Comparison of ENCODE assay signal across 27 cellular contexts in genomic region chr4:4627111-4627510, GRCh38.
"Had no signal": no experiment of that assay in that cellular context is flagged by ENCODE, and none has a peak within 500 bp of the region (broad histone marks: within the 10 kb centered on the region; RNA-seq: fewer than 3 reads in every experiment).

No MANE protein-coding gene starts in this region.

- H3K9me3 ChIP-seq: esophagus muscularis mucosa, suprapubic skin, tibial artery had no signal

- DNase-seq: activated CD4-positive, alpha-beta T cell treated with anti-CD3 and anti-CD28 coated beads for 4 hours; activated CD4-positive, alpha-beta T cell treated with anti-CD3 and anti-CD28 coated beads, Interleukin-2, amount 50 U/mL, for 48 hours; activated CD4-positive, CD25-positive, alpha-beta regulatory T cell; activated CD8-positive, alpha-beta memory T cell treated with anti-CD3 and anti-CD28 coated beads for 24 hours; activated CD8-positive, alpha-beta memory T cell treated with anti-CD3 and anti-CD28 coated beads, Interleukin-2, amount 50 U/mL, for 4 hours; activated gamma-delta T cell; activated naive CD4-positive, alpha-beta T cell treated with anti-CD3 and anti-CD28 coated beads, Interleukin-2, amount 10 ng/mL, durations not matched to agents 7 days and 5 days; activated T-cell treated with anti-CD3 and anti-CD28 coated beads, Interleukin-2, amount 50 U/mL, for 1 hour; amniotic stem cell; brain microvascular endothelial cell; caudate nucleus; foreskin keratinocyte; heart right ventricle; left cardiac atrium; mammary epithelial cell; naive B cell; occipital lobe; right cardiac atrium; stimulated activated CD4-positive, alpha-beta T cell treated with anti-CD3 and anti-CD28 coated beads, Interleukin-15, amount 100 ng/mL, for 24 hours; stimulated activated CD4-positive, alpha-beta T cell treated with anti-CD3 and anti-CD28 coated beads, Interleukin-2, amount 100 ng/mL, for 24 hours; stimulated activated naive CD4-positive, alpha-beta T cell; T-cell; tibial artery had no signal

- H3K9me3 Mint-ChIP-seq: activated naive CD4-positive, alpha-beta T cell treated with anti-CD3 and anti-CD28 coated beads, Interleukin-2, amount 10 ng/mL, durations not matched to agents 7 days and 5 days had no signal

- H3K4me3 ChIP-seq: esophagus muscularis mucosa, heart right ventricle, suprapubic skin, tibial artery had no signal

- ATAC-seq: foreskin keratinocyte, heart right ventricle, left cardiac atrium, right cardiac atrium, T-cell had no signal

- H3K27ac Mint-ChIP-seq: activated naive CD4-positive, alpha-beta T cell treated with anti-CD3 and anti-CD28 coated beads, Interleukin-2, amount 10 ng/mL, durations not matched to agents 7 days and 5 days; activated T-helper 1 cell treated with anti-CD3 and anti-CD28 coated beads, Interleukin-12 subunit alpha, Interleukin-12 subunit beta, Interleukin-2, Interleukin-4 antibody, amounts not matched to agents 30 ng/mL and 10 ng/mL and 1 ng/mL, durations not matched to agents 14 hours and 24 hours and 36 hours; naive B cell; T-cell; T-helper 2 cell treated with Interferon-gamma antibody and Interleukin-4, amounts not matched to agents 5 μg/mL and 100 μg/mL, for 36 hours had no signal

- H3K27ac ChIP-seq: brain microvascular endothelial cell, esophagus muscularis mucosa, foreskin keratinocyte, heart right ventricle, suprapubic skin, tibial artery had no signal

- H3K4me3 Mint-ChIP-seq: activated naive CD4-positive, alpha-beta T cell treated with anti-CD3 and anti-CD28 coated beads, Interleukin-2, amount 10 ng/mL, durations not matched to agents 7 days and 5 days; activated T-helper 1 cell treated with anti-CD3 and anti-CD28 coated beads, Interleukin-12 subunit alpha, Interleukin-12 subunit beta, Interleukin-2, Interleukin-4 antibody, amounts not matched to agents 30 ng/mL and 10 ng/mL and 1 ng/mL, durations not matched to agents 14 hours and 24 hours and 36 hours; naive B cell; T-cell; T-helper 2 cell treated with Interferon-gamma antibody and Interleukin-4, amounts not matched to agents 5 μg/mL and 100 μg/mL, for 36 hours had no signal

- H3K36me3 Mint-ChIP-seq: activated naive CD4-positive, alpha-beta T cell treated with anti-CD3 and anti-CD28 coated beads, Interleukin-2, amount 10 ng/mL, durations not matched to agents 7 days and 5 days had no signal

- H3K4me1 ChIP-seq: esophagus muscularis mucosa, foreskin keratinocyte, heart right ventricle, tibial artery had no signal

- H3K36me3 ChIP-seq: brain microvascular endothelial cell, esophagus muscularis mucosa, heart right ventricle, suprapubic skin, tibial artery had no signal

- H3K4me1 Mint-ChIP-seq: naive B cell, T-cell had no signal

- H3K27me3 ChIP-seq: brain microvascular endothelial cell, esophagus muscularis mucosa, foreskin keratinocyte, heart right ventricle, suprapubic skin, tibial artery had no signal

- H3K27me3 Mint-ChIP-seq: activated naive CD4-positive, alpha-beta T cell treated with anti-CD3 and anti-CD28 coated beads, Interleukin-2, amount 10 ng/mL, durations not matched to agents 7 days and 5 days; naive B cell; T-cell had no signal
